Comparison of ENCODE assay signal across 10 cellular contexts in genomic region chr1:160208179-160209040, GRCh38. TPM values are rescaled to one million over a fixed set of nuclear protein-coding genes. Genes with fewer than 3 reads are reported as not detected.
A peak's percentile ranks its signal among the peaks of the same experiment; 100 is the strongest.
DNase-seq lines count a peak whose midpoint lies in the region; ATAC-seq and TF ChIP-seq lines count a peak whose summit lies in the region.
"Had no signal": no experiment of that assay in that cellular context is flagged by ENCODE, and none has a peak within 500 bp of the region (broad histone marks: within the 10 kb centered on the region; RNA-seq: fewer than 3 reads in every experiment).

No MANE protein-coding gene starts in this region.

- no peak for TF ChIP-seq POLR2A in right lobe of liver (IDR thresholded peaks at IDR 0.05)

- H3K9me3 Mint-ChIP-seq in T-helper 1 cell treated with Interleukin-12 subunit alpha and Interleukin-12 subunit beta and Interleukin-4 antibody, amounts not matched to agents 30 μg/mL and 1 μg/mL, for 36 hours: no peaks in the 10 kb centered on the region
- no peaks in the 10 kb centered on the region for H3K9me3 Mint-ChIP-seq in activated naive CD8-positive, alpha-beta T cell treated with anti-CD3 and anti-CD28 coated beads for 36 hours

- no peak for DNase-seq in T-helper 1 cell
- DNase-seq in activated naive CD8-positive, alpha-beta T cell treated with anti-CD3 and anti-CD28 coated beads for 36 hours: no peak
- DNase-seq in right lobe of liver: peak in 2 of 3 donors; percentile 31 to 44
- DNase-seq in cerebellum (ENCODE audit: low spot score): no peak
- no peak for DNase-seq in occipital lobe (lab: John Stamatoyannopoulos, UW)
- DNase-seq in HUDEP-2 (lab: John Stamatoyannopoulos, UW; ENCODE audit: unreplicated experiment in 76 of 76): no peak
- DNase-seq: KBM-7 had no signal

- intact Hi-C loops in right lobe of liver (cut with DNase I): loop anchor here in 1 of 2 donors (10.0 kb wide), 1 partner anchor 66 kb away; no protein-coding TSS in a partner anchor

- H3K27me3 Mint-ChIP-seq in T-helper 1 cell treated with Interleukin-12 subunit alpha and Interleukin-12 subunit beta and Interleukin-4 antibody, amounts not matched to agents 30 μg/mL and 1 μg/mL, for 36 hours (ENCODE audit: low read depth): no peaks in the 10 kb centered on the region
- H3K27me3 Mint-ChIP-seq in activated naive CD8-positive, alpha-beta T cell treated with anti-CD3 and anti-CD28 coated beads for 36 hours: no peaks in the 10 kb centered on the region

- ATAC-seq in right lobe of liver: peak; percentile 6 to 34 (median 10)
- ATAC-seq: A549 had no signal

- H3K27ac Mint-ChIP-seq in T-helper 1 cell treated with Interleukin-12 subunit alpha and Interleukin-12 subunit beta and Interleukin-4 antibody, amounts not matched to agents 30 μg/mL and 1 μg/mL, for 36 hours: peak overlapping the region; percentile 47
- H3K27ac Mint-ChIP-seq in activated naive CD8-positive, alpha-beta T cell treated with anti-CD3 and anti-CD28 coated beads for 36 hours: peak overlapping the region; percentile 27

- no peak overlapping the region for H3K9ac ChIP-seq in stomach smooth muscle (ENCODE audit: low read length in 2 of 2)

- whole genome bisulfite sequencing in right lobe of liver (ENCODE audit: insufficient coverage, low coverage, low lambda C conversion rate, missing lambda C conversion rate): 62% methylated on average over 4 of the region's 8 CpGs

- H3K4me3 ChIP-seq in right lobe of liver (no peak overlapping the region), stomach smooth muscle (ENCODE audit: low read length in 2 of 2) (no peak overlapping the region)
- H3K4me3 ChIP-seq: A549 had no signal

- H3K36me3 ChIP-seq in right lobe of liver: peaks cover 0 to 14% (median 1%) of the 10 kb centered on the region in 4 donors
- peaks cover 18 to 27% of the 10 kb centered on the region in 2 donors for H3K36me3 ChIP-seq in stomach smooth muscle (ENCODE audit: control insufficient read depth in 2 of 2, insufficient read depth in 2 of 2, low read length in 2 of 2)

- H3K4me1 Mint-ChIP-seq in T-helper 1 cell treated with Interleukin-12 subunit alpha and Interleukin-12 subunit beta and Interleukin-4 antibody, amounts not matched to agents 30 μg/mL and 1 μg/mL, for 36 hours (ENCODE audit: low read depth): peaks cover 46% of the 10 kb centered on the region
- H3K4me1 Mint-ChIP-seq in activated naive CD8-positive, alpha-beta T cell treated with anti-CD3 and anti-CD28 coated beads for 36 hours: peaks cover 46% of the 10 kb centered on the region

- H3K4me3 Mint-ChIP-seq in T-helper 1 cell treated with Interleukin-12 subunit alpha and Interleukin-12 subunit beta and Interleukin-4 antibody, amounts not matched to agents 30 μg/mL and 1 μg/mL, for 36 hours: no peak overlapping the region
- H3K4me3 Mint-ChIP-seq in activated naive CD8-positive, alpha-beta T cell treated with anti-CD3 and anti-CD28 coated beads for 36 hours: no peak overlapping the region

- no peak for TF ChIP-seq CTCF in right lobe of liver (IDR thresholded peaks at IDR 0.05)

- H3K9me3 ChIP-seq in right lobe of liver (no peaks in the 10 kb centered on the region), stomach smooth muscle (ENCODE audit: control insufficient read depth in 2 of 2, low read length in 2 of 2) (no peaks in the 10 kb centered on the region)
- H3K9me3 ChIP-seq: A549 had no signal

- H3K27ac ChIP-seq in right lobe of liver: peak overlapping the region in 1 of 3 donors; percentile 2
- peak overlapping the region; percentile 58 for H3K27ac ChIP-seq in stomach smooth muscle (ENCODE audit: low read length)

- H3K4me1 ChIP-seq in right lobe of liver (peaks cover 0 to 11% (median 0%) of the 10 kb centered on the region in 4 donors), stomach smooth muscle (ENCODE audit: control insufficient read depth, insufficient read depth, low read length) (peaks cover 62% of the 10 kb centered on the region)

- H3K27me3 ChIP-seq in right lobe of liver (no peaks in the 10 kb centered on the region), stomach smooth muscle (ENCODE audit: control insufficient read depth in 1 of 2, insufficient read depth in 2 of 2, low read length in 2 of 2) (no peaks in the 10 kb centered on the region)

- H3K36me3 Mint-ChIP-seq in T-helper 1 cell treated with Interleukin-12 subunit alpha and Interleukin-12 subunit beta and Interleukin-4 antibody, amounts not matched to agents 30 μg/mL and 1 μg/mL, for 36 hours (ENCODE audit: low read depth): peaks cover 31% of the 10 kb centered on the region
- peaks cover 28% of the 10 kb centered on the region for H3K36me3 Mint-ChIP-seq in activated naive CD8-positive, alpha-beta T cell treated with anti-CD3 and anti-CD28 coated beads for 36 hours

RNA-seq across cellular contexts. Expression of gene PEA15, which starts 3.2 kb away (rescaled TPM):
- 10 to 100 TPM; 51.7 to 57.4 TPM for total RNA-seq in activated naive CD8-positive, alpha-beta T cell treated with anti-CD3 and anti-CD28 coated beads for 36 hours
- total RNA-seq in right lobe of liver (10 to 100 TPM; 11.5 to 45.7 (median 18.0) TPM), cerebellum (125 TPM), occipital lobe (99.0 TPM)

RNA-seq across cellular contexts. Expression of gene CASQ1, which starts 18.0 kb away (rescaled TPM):
- not detected for total RNA-seq in activated naive CD8-positive, alpha-beta T cell treated with anti-CD3 and anti-CD28 coated beads for 36 hours
- total RNA-seq in right lobe of liver (under 1 TPM in 1 of 6 experiments, not detected in 5; 0.25 TPM), cerebellum (1.3 TPM), occipital lobe (3.4 TPM)

RNA-seq across cellular contexts. Expression of gene DCAF8, which starts 53.9 kb away (rescaled TPM):
- total RNA-seq in activated naive CD8-positive, alpha-beta T cell treated with anti-CD3 and anti-CD28 coated beads for 36 hours: 10 to 100 TPM; 86.9 to 94.1 TPM
- total RNA-seq in right lobe of liver: 100 to 1,000 TPM in 4 of 6 experiments, 10 to 100 TPM in 2; 80.2 to 137 (median 110) TPM
- 108 TPM for total RNA-seq in cerebellum
- total RNA-seq in occipital lobe: 64.6 TPM

RNA-seq across cellular contexts. Expression of gene ATP1A4, which starts 57.0 kb away (rescaled TPM):
- total RNA-seq in activated naive CD8-positive, alpha-beta T cell treated with anti-CD3 and anti-CD28 coated beads for 36 hours: not detected
- total RNA-seq in right lobe of liver (not detected), cerebellum (0.64 TPM), occipital lobe (0.31 TPM)

Comparison
In these comparisons a context has a peak if more than half of its experiments do, and no peak if none do; other contexts are left out.
1. DNase-seq: peak in right lobe of liver (2 of 3); none in T-helper 1 cell (0 of 5), activated naive CD8-positive, alpha-beta T cell treated with anti-CD3 and anti-CD28 coated beads for 36 hours (single experiment), cerebellum (single experiment), occipital lobe (single experiment) and HUDEP-2 (0 of 76).